In genomic region chr1:36397378-36398230, GRCh38 we compare ENCODE assay signal across 8 cellular contexts. TPM values are rescaled to one million over a fixed set of nuclear protein-coding genes. Genes with fewer than 3 reads are reported as not detected.
DNase-seq lines count a peak whose midpoint lies in the region; ATAC-seq and TF ChIP-seq lines count a peak whose summit lies in the region.

TSS of gene LSM10 (minus strand) at chr1:36397908. CDS start at chr1:36394129, 3,779 bp downstream.

- no peaks in the 10 kb centered on the region for H3K9me3 ChIP-seq in PC-3 (ENCODE audit: low read length)
- no peaks in the 10 kb centered on the region for H3K9me3 ChIP-seq in mucosa of descending colon

- intact Hi-C loops in PC-3 (cut with micrococcal nuclease): loop anchor here (1.0 kb wide), 2 partner anchors 11 to 67 kb away; partner anchors contain the start of gene MRPS15
- intact Hi-C loops in mucosa of descending colon (cut with DNase I, micrococcal nuclease): no loop called here

- peak; percentile 92 for DNase-seq in DMS114 treated with DMSO at 0.1 percent for 48 hours (lab: John Stamatoyannopoulos, UW; ENCODE audit: unreplicated experiment)
- DNase-seq in Jurkat, Clone E6-1 (ENCODE audit: low read depth, low spot score): peak; percentile 82
- DNase-seq in PC-3: peak; percentile 96
- DNase-seq in activated T-cell treated with anti-CD3 and anti-CD28 coated beads for 4 hours: peak; percentile 85
- peak; percentile 95 for DNase-seq in epithelial cell of esophagus (ENCODE audit: low read depth)
- DNase-seq in mucosa of descending colon: peak; percentile 95 to 97 (median 96)
- DNase-seq in stimulated activated CD8-positive, alpha-beta memory T cell treated with anti-CD3 and anti-CD28 coated beads, Interleukin-4, amount 100 ng/mL, for 24 hours (ENCODE audit: low read depth): peak; percentile 82

- H3K79me2 ChIP-seq in PC-3 (ENCODE audit: low read length): peaks cover 17% of the 10 kb centered on the region

- CTCF ChIA-PET in PC-3 (lab: Charles Lee): interaction anchor here (1.0 kb wide), 1 partner anchor 112 kb away, joined by 5 read pairs; no protein-coding TSS in a partner anchor

- no peak for TF ChIP-seq CTCF in PC-3 (conservative IDR thresholded peaks at IDR 0.05; ENCODE audit: low read depth, low read length)
- no peak for TF ChIP-seq CTCF in epithelial cell of esophagus (IDR thresholded peaks at IDR 0.05; ENCODE audit: insufficient read depth, low read depth, low read length, missing control alignments)
- TF ChIP-seq CTCF in mucosa of descending colon (IDR thresholded peaks at IDR 0.05): no peak

- peak within 1 kb of the TSS; percentile 97 for H3K4me3 ChIP-seq in Jurkat, Clone E6-1 (ENCODE audit: low read length)
- H3K4me3 ChIP-seq in PC-3 (ENCODE audit: low read length) (peak within 1 kb of the TSS; percentile 93), epithelial cell of esophagus (ENCODE audit: low read length) (peak within 1 kb of the TSS; percentile 93), mucosa of descending colon (peak within 1 kb of the TSS; percentile 77)

- peak within 1 kb of the TSS; percentile 56 for H3K27ac ChIP-seq in PC-3 (ENCODE audit: low read length)

- H3K4me2 ChIP-seq in PC-3 (ENCODE audit: low read length): peak within 1 kb of the TSS; percentile 97

- peaks cover 14% of the 10 kb centered on the region; the same call in 1 of the 2 replicates for H3K4me1 ChIP-seq in PC-3 (ENCODE audit: insufficient read depth, low read length)
- peaks cover 6% of the 10 kb centered on the region for H3K4me1 ChIP-seq in mucosa of descending colon (ENCODE audit: low read depth)

- peak within 1 kb of the TSS; percentile 90 for H2AFZ ChIP-seq in PC-3 (ENCODE audit: low read length)

- POLR2A ChIA-PET in PC-3 (lab: Charles Lee; ENCODE audit: unreplicated experiment): interaction anchor here (0.5 to 0.6 kb wide), 4 partner anchors 9 to 1576 kb away, joined by 3 to 5 read pairs (median 4); no protein-coding TSS in a partner anchor

- ATAC-seq in GM21619 (IDR thresholded peaks at IDR 0.05; ENCODE audit: unreplicated experiment) (peak; percentile 78), PC-3 (peak; percentile 95), mucosa of descending colon (peak; percentile 97)

- no peaks in the 10 kb centered on the region for H4K20me1 ChIP-seq in PC-3 (ENCODE audit: low read length)

- TSS peak; percentile 55 for BruUV-seq in PC-3 (replicated peaks; lab: Mats Ljungman, UMichigan)

- H3K9ac ChIP-seq in PC-3 (ENCODE audit: low read length): peak within 1 kb of the TSS; percentile 90

- no peaks in the 10 kb centered on the region for H3K9me2 ChIP-seq in PC-3 (replicated peaks; ENCODE audit: low read length)

- H3K36me3 ChIP-seq in PC-3 (ENCODE audit: low read depth, low read length): peaks cover 4% of the 10 kb centered on the region
- H3K36me3 ChIP-seq in mucosa of descending colon (ENCODE audit: low read depth): no peaks in the 10 kb centered on the region

- H3K27me3 ChIP-seq in PC-3 (ENCODE audit: low read length): no peaks in the 10 kb centered on the region

- H3F3A ChIP-seq in PC-3 (ENCODE audit: low read length, unreplicated experiment): no peaks in the 10 kb centered on the region

RNA-seq across cellular contexts. Expression of gene LSM10, which starts in this region (rescaled TPM):
- polyA plus RNA-seq in Jurkat, Clone E6-1 (2012; ENCODE audit: insufficient read depth, insufficient read length): 53.7 TPM
- total RNA-seq in PC-3 (2014; rRNA removed) (19.2 and 35.2 TPM in 2 replicates), mucosa of descending colon (10 to 100 TPM; 19.5 to 52.9 (median 22.5) TPM)

Comparison
In these comparisons a context has a peak if more than half of its experiments do, and no peak if none do; other contexts are left out.
1. Peak in every context shown above with its lines: DNase-seq, ATAC-seq, H3K4me3 ChIP-seq and H3K27ac ChIP-seq.